Comparison of ENCODE assay signal across 17 cellular contexts in the genomic region with DNA sequence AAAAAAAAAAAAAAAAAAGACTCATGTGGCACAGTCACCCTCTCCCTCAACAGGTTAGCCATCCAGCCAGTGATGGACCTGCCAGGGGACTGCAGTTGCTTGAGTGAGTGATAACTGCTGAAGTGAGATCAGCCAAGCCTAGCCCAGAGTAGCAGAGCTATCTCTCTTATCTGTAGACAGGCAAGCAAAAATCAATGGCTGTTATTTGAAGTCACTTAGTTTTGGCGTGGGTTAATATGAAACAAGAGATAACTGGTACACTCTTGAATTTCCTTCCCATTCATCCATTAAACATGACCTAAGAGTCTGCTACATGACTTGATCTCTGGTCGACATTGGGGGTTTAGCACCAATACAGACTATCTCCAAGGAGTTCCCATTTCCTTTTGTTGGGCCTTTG. TPM values are rescaled to one million over a fixed set of nuclear protein-coding genes. Genes with fewer than 3 reads are reported as not detected.
DNase-seq lines count a peak whose midpoint lies in the region; ATAC-seq, FAIRE-seq and TF ChIP-seq lines count a peak whose summit lies in the region.
"Had no signal": no experiment of that assay in that cellular context is flagged by ENCODE, and none has a peak within 500 bp of the region (broad histone marks: within the 10 kb centered on the region; RNA-seq: fewer than 3 reads in every experiment).

No MANE protein-coding gene starts in this region.

- H3K27ac Mint-ChIP-seq in GM23338 = no peak overlapping the region
- H3K27ac Mint-ChIP-seq: CD4-positive, alpha-beta T cell; IgD-negative memory B cell had no signal

- TF ChIP-seq CTCF in BE2C (IDR thresholded peaks at IDR 0.05; ENCODE audit: low read depth, low read length) = no peak
- TF ChIP-seq CTCF in GM23338 (conservative IDR thresholded peaks at IDR 0.05; ENCODE audit: low read depth in 2 of 2) = no peak
- no peak for TF ChIP-seq CTCF in K562 (IDR thresholded peaks at IDR 0.05 in 2 of 3, conservative IDR thresholded peaks at IDR 0.05 in 1 of 3; ENCODE audit: insufficient read depth in 2 of 3, low read depth in 1 of 3, low read length in 3 of 3)

- TF ChIP-seq RAD21 in K562 (CRISPR knock-in tag; conservative IDR thresholded peaks at IDR 0.05 in 1 of 2, IDR thresholded peaks at IDR 0.05 in 1 of 2) = no peak

- no peaks in the 10 kb centered on the region for H3K9me3 Mint-ChIP-seq in GM23338
- H3K9me3 Mint-ChIP-seq: CD4-positive, alpha-beta T cell had no signal

- H3K9ac ChIP-seq in K562 (ENCODE audit: insufficient read depth in 1 of 2, low read depth in 2 of 2, low read length in 2 of 2) = peak overlapping the region in 1 of 2 experiments; percentile 45; a peak in 2 of 4 replicates

- no peak overlapping the region for H3K4me2 ChIP-seq in GM23338
- peak overlapping the region; percentile 65 for H3K4me2 ChIP-seq in K562 (ENCODE audit: insufficient read depth, low read length)

- ATAC-seq in GM23338 = no peak
- ATAC-seq in K562 = peak; percentile 88
- ATAC-seq in left lobe of liver = peak; percentile 57
- no peak for ATAC-seq in HG03175 (IDR thresholded peaks at IDR 0.05; ENCODE audit: unreplicated experiment)
- no peak for ATAC-seq in GM19397 (IDR thresholded peaks at IDR 0.05; ENCODE audit: unreplicated experiment)

- peak; percentile 43 for DNase-seq in BE2C
- no peak for DNase-seq in GM23338 (ENCODE audit: low spot score)
- DNase-seq in K562 (ENCODE audit: extremely low read depth in 1 of 4, low spot score in 3 of 4) = peak; percentile 48 to 80 (median 60)
- no peak for DNase-seq in left lobe of liver (ENCODE audit: low spot score)
- DNase-seq in NCI-H2081 treated with DMSO at 0.1 percent for 48 hours (lab: John Stamatoyannopoulos, UW) = no peak
- DNase-seq: CD4-positive, alpha-beta T cell; DMS153; DMS79 treated with DMSO at 0.1 percent for 48 hours; GF-D8; HCEC 1CT; KG1 had no signal

- intact Hi-C loops in K562 (cut with micrococcal nuclease) = loop anchor here (5.0 kb wide), 1 partner anchor 49 kb away; a partner anchor contains a TSS

- no peaks in the 10 kb centered on the region for H3F3A ChIP-seq in GM23338 (replicated peaks; ENCODE audit: low read depth)

- peak overlapping the region; percentile 57; the same call in 1 of the 2 replicates for H2AFZ ChIP-seq in GM23338
- H2AFZ ChIP-seq in K562 (ENCODE audit: low read depth, low read length) = peak overlapping the region; percentile 83

- H3K9me3 ChIP-seq in BE2C (no peaks in the 10 kb centered on the region), K562 (replicated peaks; ENCODE audit: control insufficient read depth, insufficient read depth, low read depth, low read length) (no peaks in the 10 kb centered on the region)

- peaks cover 3% of the 10 kb centered on the region; the same call in 1 of the 2 replicates for H3K9me2 ChIP-seq in GM23338 (ENCODE audit: insufficient read depth)

- POLR2A ChIA-PET in K562 (lab: Yijun Ruan, JAX) = interaction anchor here (0.7 to 1.4 kb wide), 7 partner anchors 9 to 573 kb away, joined by 3 to 5 read pairs (median 3); no protein-coding TSS in a partner anchor

- no peaks in the 10 kb centered on the region for H3K79me2 ChIP-seq in GM23338 (replicated peaks; ENCODE audit: insufficient read depth)
- H3K79me2 ChIP-seq in K562 (ENCODE audit: control insufficient read depth, insufficient read depth, low read length) = no peaks in the 10 kb centered on the region

- H3K36me3 Mint-ChIP-seq in GM23338 (ENCODE audit: low read depth) = no peaks in the 10 kb centered on the region
- H3K36me3 Mint-ChIP-seq: IgD-negative memory B cell had no signal

- no peaks in the 10 kb centered on the region for H3K4me1 Mint-ChIP-seq in GM23338
- H3K4me1 Mint-ChIP-seq: IgD-negative memory B cell had no signal

- in situ Hi-C loops in K562 (cut with MboI) = no loop called here

- H3K4me3 ChIP-seq in BE2C (ENCODE audit: low read depth, low read length) (no peak overlapping the region), GM23338 (no peak overlapping the region), K562 (no peak overlapping the region)

- no peaks in the 10 kb centered on the region for H3K9me1 ChIP-seq in K562 (ENCODE audit: control insufficient read depth, insufficient read depth, low read length)

- H3K36me3 ChIP-seq in BE2C (no peaks in the 10 kb centered on the region), GM23338 (ENCODE audit: insufficient read depth) (no peaks in the 10 kb centered on the region), K562 (ENCODE audit: control insufficient read depth, insufficient read depth, low read length) (no peaks in the 10 kb centered on the region; the same call in 2 of the 3 replicates)

- H3K27me3 Mint-ChIP-seq in GM23338 (ENCODE audit: insufficient read depth, low read depth, poor library complexity) = peaks cover 2% of the 10 kb centered on the region
- H3K27me3 Mint-ChIP-seq: CD4-positive, alpha-beta T cell had no signal

- H4K20me1 ChIP-seq in GM23338 (replicated peaks; ENCODE audit: insufficient read depth) (no peaks in the 10 kb centered on the region), K562 (replicated peaks; ENCODE audit: control insufficient read depth, insufficient read depth, low read length) (no peaks in the 10 kb centered on the region)

- TF ChIP-seq EP300 in K562 (IDR thresholded peaks at IDR 0.05; ENCODE audit: low read length) = peak; percentile 68; the same call in 1 of the 2 replicates

- H3K27me3 ChIP-seq in BE2C = no peaks in the 10 kb centered on the region
- H3K27me3 ChIP-seq in GM23338 (ENCODE audit: insufficient read depth) = no peaks in the 10 kb centered on the region
- no peaks in the 10 kb centered on the region for H3K27me3 ChIP-seq in K562 (ENCODE audit: control insufficient read depth in 2 of 2, insufficient read depth in 2 of 2, low read length in 2 of 2)

- 0% methylated on average over 2 of the region's 2 CpGs for WGBS in K562 (ENCODE audit: insufficient coverage, low coverage, missing lambda C conversion rate)

- no peak for TF ChIP-seq POLR2A in K562 (conservative IDR thresholded peaks at IDR 0.05)

- H3K4me1 ChIP-seq in BE2C (peaks cover 5% of the 10 kb centered on the region), GM23338 (ENCODE audit: insufficient read depth) (no peaks in the 10 kb centered on the region), K562 (replicated peaks in 1 of 2; ENCODE audit: control insufficient read depth in 2 of 2, insufficient read depth in 2 of 2, low read length in 2 of 2) (peaks cover 0 to 19% of the 10 kb centered on the region in 2 experiments; a peak in 3 of 5 replicates)

- H3K27ac ChIP-seq in GM23338 (ENCODE audit: low read depth) (no peak overlapping the region), K562 (ENCODE audit: extremely low read depth, low read depth, low read length) (peak overlapping the region; percentile 67)
- H3K27ac ChIP-seq: C4-2B, HL-60 had no signal

- CTCF ChIA-PET in K562 (lab: Yijun Ruan, JAX; ENCODE audit: low intra/inter-chr PET ratio) = interaction anchor here (0.6 kb wide), 1 partner anchor 932 kb away, joined by 3 read pairs; no protein-coding TSS in a partner anchor

- FAIRE-seq in K562 (lab: Jason Lieb, UNC) = peak; percentile 84
- FAIRE-seq: H54 had no signal

- BruUV-seq in K562 (replicated peaks; lab: Mats Ljungman, UMichigan) = no TSS peak

- H3K4me3 Mint-ChIP-seq in GM23338 = no peak overlapping the region
- H3K4me3 Mint-ChIP-seq: CD4-positive, alpha-beta T cell; IgD-negative memory B cell had no signal

TF ChIP-seq in GM23338, 12 proteins besides CTCF, POLR2A, EP300 and RAD21 (continues in another document):
- TF ChIP-seq EZH2phosphoT487 (IDR thresholded peaks at IDR 0.05; ENCODE audit: unreplicated experiment) (no peak), EZH2 (IDR thresholded peaks at IDR 0.05; ENCODE audit: low read depth, unreplicated experiment) (no peak), CREB1 (CRISPR knock-in tag; IDR thresholded peaks at IDR 0.05; ENCODE audit: low read depth) (no peak), STAT1 (IDR thresholded peaks at IDR 0.05; ENCODE audit: unreplicated experiment) (no peak)

RNA-seq across cellular contexts. Expression of a gene that starts 51.2 kb away (rescaled TPM):
- 25.4 TPM for polyA plus RNA-seq in BE2C (2012; ENCODE audit: insufficient read depth, insufficient read length, low read depth)
- total RNA-seq in GM23338 (2014; rRNA removed; shearing (Covaris generic)) = 34.3 and 49.2 TPM in 2 replicates
- polyA plus RNA-seq in GM23338 (2016; fragmentation: Nextera tagmentation; extraction: Ambion mirVana) (14.1 and 14.6 TPM in 2 replicates), K562 (2011; rRNA removed) (23.1 and 29.7 TPM in 2 replicates), K562 (2014; fragmentation: Illumina TruSeq; extraction: Trizol) (39.0 and 41.2 TPM in 2 replicates), K562 (2014; fragmentation: Nextera tagmentation; extraction: Ambion mirVana) (1 to 10 TPM; 6.6 to 6.8 TPM), K562 (2014; rRNA removed) (22.2 and 22.3 TPM in 2 replicates)
- total RNA-seq in K562 (2011; cell fraction: chromatin; rRNA removed; ENCODE audit: low replicate concordance) = 52.4 and 113 TPM in 2 replicates
- 18.5 and 29.7 TPM in 2 replicates for total RNA-seq in K562 (2011; cell fraction: nucleolus; rRNA removed)
- total RNA-seq in K562 (2011; cell fraction: nucleoplasm; rRNA removed) = 43.6 and 75.6 TPM in 2 replicates
- total RNA-seq in K562 (2014; rRNA removed) (24.7 and 27.0 TPM in 2 replicates), K562 (2014; rRNA removed; fragmentation: Illumina TruSeq; extraction: Trizol) (24.2 and 29.6 TPM in 2 replicates), K562 (2015; rRNA removed; fragmentation: Illumina TruSeq; extraction: Trizol) (23.5 and 27.3 TPM in 2 replicates), K562 (2021) (34.2 and 38.8 TPM in 2 replicates), left lobe of liver (4.0 TPM)
- 8.2 and 12.3 TPM in 2 replicates for polyA plus RNA-seq in K562 (2011; cell fraction: cytosol; rRNA removed)
- 58.7 and 77.6 TPM in 2 replicates for polyA plus RNA-seq in K562 (2011; cell fraction: nucleus; rRNA removed)
- polyA plus RNA-seq in K562 (2012) = 25.2 and 29.4 TPM in 2 replicates
- polyA minus RNA-seq in K562 (2011; rRNA and poly(A)+ RNA removed) = 48.4 and 50.0 TPM in 2 replicates
- polyA minus RNA-seq in K562 (2011; cell fraction: cytosol; rRNA and poly(A)+ RNA removed) = 15.6 and 16.9 TPM in 2 replicates
- 39.2 and 45.5 TPM in 2 replicates for polyA minus RNA-seq in K562 (2011; cell fraction: nucleus; rRNA and poly(A)+ RNA removed)

Comparison
In these comparisons a context has a peak if more than half of its experiments do, and no peak if none do; other contexts are left out.
1. DNase-seq: peak in BE2C (single experiment) and K562 (4 of 4); none in GM23338 (single experiment), left lobe of liver (single experiment) and NCI-H2081 treated with DMSO at 0.1 percent for 48 hours (single experiment).
2. ATAC-seq: peak in K562 (single experiment) and left lobe of liver (single experiment); none in GM23338 (single experiment), HG03175 (single experiment) and GM19397 (single experiment).